Comparison of ENCODE assay signal across 9 cellular contexts in genomic region chr1:221069178-221069903, GRCh38.
DNase-seq lines count a peak whose midpoint lies in the region; ATAC-seq and TF ChIP-seq lines count a peak whose summit lies in the region.
"Had no signal": no experiment of that assay in that cellular context is flagged by ENCODE, and none has a peak within 500 bp of the region (broad histone marks: within the 10 kb centered on the region; RNA-seq: fewer than 3 reads in every experiment).

No MANE protein-coding gene starts in this region.

- H3K27me3 ChIP-seq in heart right ventricle = no peaks in the 10 kb centered on the region

- peak overlapping the region in 1 of 10 donors; percentile 49 for H3K27ac ChIP-seq in heart right ventricle

- intact Hi-C loops in heart right ventricle (cut with DNase I) = no loop called here

- H3K9me3 Mint-ChIP-seq in activated CD8-positive, alpha-beta memory T cell treated with anti-CD3 and anti-CD28 coated beads, Interleukin-2, amount 10 ng/mL, durations not matched to agents 7 days and 5 days (ENCODE audit: low read depth) = peaks cover 2% of the 10 kb centered on the region
- H3K9me3 Mint-ChIP-seq in stimulated activated naive CD8-positive, alpha-beta T cell treated with anti-CD3 and anti-CD28 coated beads, Interleukin-15, amount 100 ng/mL, for 72 hours = no peaks in the 10 kb centered on the region

- DNase-seq in activated CD8-positive, alpha-beta memory T cell treated with anti-CD3 and anti-CD28 coated beads, Interleukin-2, amount 10 ng/mL, durations not matched to agents 7 days and 5 days = no peak
- no peak for DNase-seq in activated CD8-positive, alpha-beta memory T cell treated with anti-CD3 and anti-CD28 coated beads, Interleukin-2, amount 50 U/mL, for 48 hours
- DNase-seq in SIG-M5 (lab: John Stamatoyannopoulos, UW) = peak; percentile 94
- no peak for DNase-seq in stimulated activated naive CD8-positive, alpha-beta T cell treated with anti-CD3 and anti-CD28 coated beads, Interleukin-15, amount 100 ng/mL, for 72 hours
- DNase-seq in activated effector memory CD4-positive, alpha-beta T cell treated with anti-CD3 and anti-CD28 coated beads, Interleukin-2, amount 50 U/mL, for 16 hours = no peak
- no peak for DNase-seq in heart right ventricle
- no peak for DNase-seq in NCI-H1930 (lab: John Stamatoyannopoulos, UW)
- DNase-seq: cortex of kidney had no signal

- no peak for TF ChIP-seq CTCF in heart right ventricle (IDR thresholded peaks at IDR 0.05)

- H3K4me1 ChIP-seq in heart right ventricle = peaks cover 0 to 58% (median 0%) of the 10 kb centered on the region in 9 donors

- WGBS in heart right ventricle, 2 donors = 83 to 85% methylated on average over 5 of the region's 5 CpGs

- peak overlapping the region; percentile 45 for H3K27ac Mint-ChIP-seq in activated CD8-positive, alpha-beta memory T cell treated with anti-CD3 and anti-CD28 coated beads, Interleukin-2, amount 10 ng/mL, durations not matched to agents 7 days and 5 days
- peak overlapping the region in 1 of 2 donors; percentile 42 for H3K27ac Mint-ChIP-seq in stimulated activated naive CD8-positive, alpha-beta T cell treated with anti-CD3 and anti-CD28 coated beads, Interleukin-15, amount 100 ng/mL, for 72 hours

- no peak overlapping the region for H3K4me3 Mint-ChIP-seq in activated CD8-positive, alpha-beta memory T cell treated with anti-CD3 and anti-CD28 coated beads, Interleukin-2, amount 10 ng/mL, durations not matched to agents 7 days and 5 days
- H3K4me3 Mint-ChIP-seq in stimulated activated naive CD8-positive, alpha-beta T cell treated with anti-CD3 and anti-CD28 coated beads, Interleukin-15, amount 100 ng/mL, for 72 hours = no peak overlapping the region

- H3K36me3 ChIP-seq in heart right ventricle = no peaks in the 10 kb centered on the region

- H3K4me1 Mint-ChIP-seq in activated CD8-positive, alpha-beta memory T cell treated with anti-CD3 and anti-CD28 coated beads, Interleukin-2, amount 10 ng/mL, durations not matched to agents 7 days and 5 days = peaks cover 6% of the 10 kb centered on the region
- H3K4me1 Mint-ChIP-seq in stimulated activated naive CD8-positive, alpha-beta T cell treated with anti-CD3 and anti-CD28 coated beads, Interleukin-15, amount 100 ng/mL, for 72 hours = peaks cover 11% of the 10 kb centered on the region

- H3K27me3 Mint-ChIP-seq in activated CD8-positive, alpha-beta memory T cell treated with anti-CD3 and anti-CD28 coated beads, Interleukin-2, amount 10 ng/mL, durations not matched to agents 7 days and 5 days = no peaks in the 10 kb centered on the region
- H3K27me3 Mint-ChIP-seq in stimulated activated naive CD8-positive, alpha-beta T cell treated with anti-CD3 and anti-CD28 coated beads, Interleukin-15, amount 100 ng/mL, for 72 hours = peaks cover 7% of the 10 kb centered on the region

- H3K4me3 ChIP-seq in heart right ventricle = no peak overlapping the region

- CTCF ChIA-PET in activated CD8-positive, alpha-beta memory T cell treated with anti-CD3 and anti-CD28 coated beads, Interleukin-2, amount 10 ng/mL, durations not matched to agents 7 days and 5 days (lab: Charles Lee) = interaction anchor here (0.8 kb wide), 1 partner anchor 14 kb away, joined by 3 read pairs; no protein-coding TSS in a partner anchor

- ATAC-seq in activated CD8-positive, alpha-beta memory T cell treated with anti-CD3 and anti-CD28 coated beads, Interleukin-2, amount 10 ng/mL, durations not matched to agents 7 days and 5 days = no peak
- ATAC-seq in HG03039 (IDR thresholded peaks at IDR 0.05; ENCODE audit: unreplicated experiment) (peak; percentile 79), heart right ventricle (no peak)
- ATAC-seq in stimulated activated naive CD8-positive, alpha-beta T cell treated with anti-CD3 and anti-CD28 coated beads, Interleukin-15, amount 100 ng/mL, for 72 hours = peak; percentile 37

- H3K9me3 ChIP-seq in heart right ventricle = no peaks in the 10 kb centered on the region

- no peaks in the 10 kb centered on the region for H3K36me3 Mint-ChIP-seq in activated CD8-positive, alpha-beta memory T cell treated with anti-CD3 and anti-CD28 coated beads, Interleukin-2, amount 10 ng/mL, durations not matched to agents 7 days and 5 days

Comparison
In these comparisons a context has a peak if more than half of its experiments do, and no peak if none do; other contexts are left out.
1. ATAC-seq: peak in HG03039 (single experiment) and stimulated activated naive CD8-positive, alpha-beta T cell treated with anti-CD3 and anti-CD28 coated beads, Interleukin-15, amount 100 ng/mL, for 72 hours (single experiment); none in activated CD8-positive, alpha-beta memory T cell treated with anti-CD3 and anti-CD28 coated beads, Interleukin-2, amount 10 ng/mL, durations not matched to agents 7 days and 5 days (single experiment) and heart right ventricle (0 of 8).